Comparison of ENCODE assay signal across 1 cellular context in genomic region chr5:118919016-118919415, GRCh38.
TF ChIP-seq lines count a peak whose summit lies in the region.

No MANE protein-coding gene starts in this region.

TF ChIP-seq in GM12878, 131 proteins besides CTCF, POLR2A, EP300 and RAD21 (continued from another document):
- TF ChIP-seq E2F8 (IDR thresholded peaks at IDR 0.05; ENCODE audit: low read depth, partially characterized antibody): no peak
- TF ChIP-seq E2F4 (IDR thresholded peaks at IDR 0.05; ENCODE audit: low read depth, low read length): no peak
